ENCODE assay signal across 11 cellular contexts in genomic region chr12:52713960-52714886, GRCh38. TPM values are rescaled to one million over a fixed set of nuclear protein-coding genes. Genes with fewer than 3 reads are reported as not detected.
DNase-seq lines count a peak whose midpoint lies in the region; ATAC-seq, FAIRE-seq and TF ChIP-seq lines count a peak whose summit lies in the region.
"Had no signal": no experiment of that assay in that cellular context is flagged by ENCODE, and none has a peak within 500 bp of the region (broad histone marks: within the 10 kb centered on the region; RNA-seq: fewer than 3 reads in every experiment).

No MANE protein-coding gene starts in this region.

- in situ Hi-C loops in GM13976 (cut with MboI; ENCODE audit: low sequenced_read_pairs, unreplicated experiment) = no loop called here

- FAIRE-seq in kidney (lab: Jason Lieb, UNC) = no peak

- intact Hi-C loops in kidney (cut with DNase I) = no loop called here

- no peaks in the 10 kb centered on the region for H3K36me3 Mint-ChIP-seq in activated naive CD8-positive, alpha-beta T cell

- H3K27me3 Mint-ChIP-seq in activated naive CD8-positive, alpha-beta T cell = peaks cover 4% of the 10 kb centered on the region

- H3K27me3 ChIP-seq in SJSA1 (replicated peaks) = peaks cover 100% of the 10 kb centered on the region

- H3K4me1 ChIP-seq in SJSA1 (replicated peaks) (peaks cover 12% of the 10 kb centered on the region), kidney (ENCODE audit: control insufficient read depth in 1 of 2, insufficient read depth in 1 of 2, low read depth in 1 of 2, low read length in 2 of 2) (no peaks in the 10 kb centered on the region)
- H3K4me1 ChIP-seq: foreskin keratinocyte had no signal

- TF ChIP-seq CTCF in kidney (IDR thresholded peaks at IDR 0.05; ENCODE audit: borderline replicate concordance, extremely low read depth, insufficient read depth) (no peak), GM13976 (IDR thresholded peaks at IDR 0.05; ENCODE audit: borderline replicate concordance, control extremely low read depth, extremely low read depth, insufficient read depth, missing control alignments) (no peak)

- DNase-seq in SJSA1 (ENCODE audit: low read depth in 1 of 2, low spot score in 2 of 2) (peak in 1 of 2 experiments; percentile 85), kidney (peak; percentile 64), GM13976 (ENCODE audit: low spot score) (no peak), NCI-H2171 treated with DMSO at 0.1 percent for 48 hours (lab: John Stamatoyannopoulos, UW) (no peak)
- peak; percentile 2 to 29 for DNase-seq in stimulated activated CD8-positive, alpha-beta memory T cell treated with anti-CD3 and anti-CD28 coated beads, Interleukin-7, amount 100 ng/mL, for 48 hours (ENCODE audit: extremely low read depth in 1 of 2, low read depth in 1 of 2)
- DNase-seq in activated effector memory CD4-positive, alpha-beta T cell treated with anti-CD3 and anti-CD28 coated beads, Interleukin-2, amount 50 U/mL, for 16 hours = no peak
- DNase-seq: foreskin keratinocyte, SHP77, sigmoid colon had no signal

- peaks cover 34% of the 10 kb centered on the region for H3K9me3 ChIP-seq in SJSA1 (replicated peaks)
- no peaks in the 10 kb centered on the region for H3K9me3 ChIP-seq in kidney (ENCODE audit: control insufficient read depth in 1 of 2, low read length in 2 of 2)
- H3K9me3 ChIP-seq: sigmoid colon had no signal

- peak overlapping the region; percentile 78 for H3K4me3 Mint-ChIP-seq in activated naive CD8-positive, alpha-beta T cell

- no peak overlapping the region for H3K27ac ChIP-seq in SJSA1
- H3K27ac ChIP-seq in kidney (ENCODE audit: low read depth in 2 of 2, low read length in 2 of 2) = no peak overlapping the region
- H3K27ac ChIP-seq: foreskin keratinocyte, sigmoid colon had no signal

- H3K9me3 Mint-ChIP-seq in activated naive CD8-positive, alpha-beta T cell (ENCODE audit: low read depth) = no peaks in the 10 kb centered on the region

- H3K27ac Mint-ChIP-seq in activated naive CD8-positive, alpha-beta T cell = peak overlapping the region; percentile 16

- no peaks in the 10 kb centered on the region for H3K36me3 ChIP-seq in SJSA1
- H3K36me3 ChIP-seq in kidney (ENCODE audit: control insufficient read depth in 1 of 2, insufficient read depth in 2 of 2, low read length in 2 of 2) = no peaks in the 10 kb centered on the region
- H3K36me3 ChIP-seq: sigmoid colon had no signal

- peaks cover 11% of the 10 kb centered on the region for H3K4me1 Mint-ChIP-seq in activated naive CD8-positive, alpha-beta T cell (ENCODE audit: low read depth)

- no peak for ATAC-seq in HG03097 (IDR thresholded peaks at IDR 0.05; ENCODE audit: low FRiP score, unreplicated experiment)
- ATAC-seq: foreskin keratinocyte had no signal

- H3K9ac ChIP-seq in kidney (ENCODE audit: low read length in 2 of 2) = no peak overlapping the region

- H3K4me3 ChIP-seq in SJSA1 = peak overlapping the region; percentile 7
- no peak overlapping the region for H3K4me3 ChIP-seq in kidney (ENCODE audit: low read length in 2 of 2)

RNA-seq across cellular contexts. Expression of gene KRT77, which starts 10.9 kb away (rescaled TPM):
- total RNA-seq in SJSA1 (2014; rRNA removed; shearing (Covaris generic)) = not detected in 2 replicates
- total RNA-seq in kidney = not detected
- polyA plus RNA-seq in kidney (ENCODE audit: insufficient read depth, low read depth, low replicate concordance) = not detected
- total RNA-seq: foreskin keratinocyte, sigmoid colon had no signal

RNA-seq across cellular contexts. Expression of gene KRT1, which starts 34.0 kb away (rescaled TPM):
- total RNA-seq in SJSA1 (2014; rRNA removed; shearing (Covaris generic)) = 1.00 TPM in 1 of 2 replicates, not detected in the other
- not detected for total RNA-seq in kidney
- polyA plus RNA-seq in kidney (ENCODE audit: insufficient read depth, low read depth, low replicate concordance) = not detected
- total RNA-seq: sigmoid colon had no signal
- polyA plus RNA-seq: sigmoid colon had no signal

Comparison
In these comparisons a context has a peak if more than half of its experiments do, and no peak if none do; other contexts are left out.
1. DNase-seq: peak in kidney (single experiment) and stimulated activated CD8-positive, alpha-beta memory T cell treated with anti-CD3 and anti-CD28 coated beads, Interleukin-7, amount 100 ng/mL, for 48 hours (2 of 2); none in activated effector memory CD4-positive, alpha-beta T cell treated with anti-CD3 and anti-CD28 coated beads, Interleukin-2, amount 50 U/mL, for 16 hours (single experiment), GM13976 (single experiment) and NCI-H2171 treated with DMSO at 0.1 percent for 48 hours (single experiment).